ENCODE assay signal across 8 cellular contexts in the genomic region with DNA sequence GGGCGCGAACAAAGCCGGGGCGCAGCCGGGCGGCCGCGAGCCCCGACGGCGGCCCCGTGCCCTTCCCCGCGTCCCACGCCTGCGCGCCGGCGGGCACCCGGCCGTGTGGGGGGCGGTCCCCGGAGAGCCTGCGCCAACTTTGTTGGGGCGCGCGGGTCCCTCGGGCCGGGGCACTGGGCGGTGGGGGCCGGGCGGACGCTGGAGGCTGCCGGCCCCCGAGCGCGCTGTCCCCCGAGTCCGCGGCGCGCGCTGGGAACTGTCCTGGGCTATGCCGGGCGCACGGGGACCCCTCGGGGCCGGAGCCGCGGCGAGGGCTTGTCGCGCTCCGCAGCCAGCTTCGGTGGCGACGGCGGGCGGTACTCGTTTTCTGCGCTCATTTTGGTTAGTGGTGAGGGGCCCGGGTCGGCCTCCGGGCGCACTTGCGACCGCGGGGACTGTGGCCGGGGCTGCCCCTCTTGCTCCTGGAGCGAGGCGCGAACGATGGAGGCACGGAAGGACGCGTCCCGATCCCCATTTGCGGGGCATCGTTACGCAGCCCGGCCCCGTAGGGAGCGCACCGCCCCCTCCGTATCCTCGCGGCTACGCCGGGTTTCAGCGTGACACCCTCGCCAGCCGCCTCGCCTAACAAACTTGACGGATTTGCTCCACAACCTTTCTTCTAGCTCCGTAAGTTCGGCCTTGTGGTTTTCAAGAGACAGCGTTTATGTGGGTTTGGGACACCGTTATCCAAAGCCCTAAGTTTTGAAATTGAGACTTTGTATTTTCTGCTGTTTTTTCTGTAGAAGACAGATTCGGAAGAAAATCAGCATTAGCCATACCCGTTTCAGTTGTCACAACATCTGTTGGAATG. TPM values are rescaled to one million over a fixed set of nuclear protein-coding genes. Genes with fewer than 3 reads are reported as not detected.
DNase-seq lines count a peak whose midpoint lies in the region; ATAC-seq and TF ChIP-seq lines count a peak whose summit lies in the region.

No MANE protein-coding gene starts in this region.

- H3K27me3 ChIP-seq in Panc1 (ENCODE audit: control insufficient read depth, insufficient read depth, low read length) (no peaks in the 10 kb centered on the region), trophoblast cell (ENCODE audit: insufficient read depth, low read length) (no peaks in the 10 kb centered on the region)

- peak overlapping the region; percentile 52 for H4K91ac ChIP-seq in trophoblast cell (ENCODE audit: low read depth, low read length)

- H2AK5ac ChIP-seq in trophoblast cell (ENCODE audit: low read length), result no peak overlapping the region

- ATAC-seq in GM18502 (IDR thresholded peaks at IDR 0.05; ENCODE audit: poor library complexity, unreplicated experiment) (peak; percentile 33), HG03108 (IDR thresholded peaks at IDR 0.05; ENCODE audit: unreplicated experiment) (peak; percentile 9), Panc1 (peak; percentile 56), Right ventricle myocardium superior (ENCODE audit: poor library complexity) (peak; percentile 45)

- POLR2A ChIA-PET in Panc1 (lab: Charles Lee), result no interaction called here

- H3K27ac ChIP-seq in Panc1 (ENCODE audit: low read length) (peak overlapping the region; percentile 76), trophoblast cell (ENCODE audit: low read depth, low read length) (peak overlapping the region; percentile 86)

- peak overlapping the region; percentile 75 for H3K4me2 ChIP-seq in trophoblast cell (ENCODE audit: low read length)

- CTCF ChIA-PET in Panc1 (lab: Charles Lee), result interaction anchor here (0.7 kb wide), 1 partner anchor 78 kb away, joined by 3 read pairs; no protein-coding TSS in a partner anchor
- CTCF ChIA-PET in activated naive CD4-positive, alpha-beta T cell treated with anti-CD3 and anti-CD28 coated beads, Interleukin-2, amount 10 ng/mL, durations not matched to agents 7 days and 5 days (lab: Charles Lee), result no interaction called here

- intact Hi-C loops in Panc1 (cut with micrococcal nuclease; ENCODE audit: unreplicated experiment), result no loop called here
- intact Hi-C loops in Right ventricle myocardium superior (cut with DNase I), result no loop called here

- no peak overlapping the region for H3K23ac ChIP-seq in trophoblast cell (ENCODE audit: low read length)

- H3K14ac ChIP-seq in trophoblast cell (ENCODE audit: low read length), result peak overlapping the region; percentile 79

- H2AFZ ChIP-seq in trophoblast cell (ENCODE audit: insufficient read depth, low read length, poor library complexity), result peak overlapping the region; percentile 77

- H3K27me3 Mint-ChIP-seq in activated naive CD4-positive, alpha-beta T cell treated with anti-CD3 and anti-CD28 coated beads, Interleukin-2, amount 10 ng/mL, durations not matched to agents 7 days and 5 days, result no peaks in the 10 kb centered on the region

- peak overlapping the region; percentile 27 for H4K12ac ChIP-seq in trophoblast cell (ENCODE audit: low read depth, low read length)

- no TSS peak for BruUV-seq in Panc1 (replicated peaks; lab: Mats Ljungman, UMichigan)

- peaks cover 21% of the 10 kb centered on the region for H3K36me3 Mint-ChIP-seq in activated naive CD4-positive, alpha-beta T cell treated with anti-CD3 and anti-CD28 coated beads, Interleukin-2, amount 10 ng/mL, durations not matched to agents 7 days and 5 days

- H3K4me3 Mint-ChIP-seq in activated naive CD4-positive, alpha-beta T cell treated with anti-CD3 and anti-CD28 coated beads, Interleukin-2, amount 10 ng/mL, durations not matched to agents 7 days and 5 days, result peak overlapping the region; percentile 82

- H3K79me1 ChIP-seq in trophoblast cell (ENCODE audit: low read length), result peaks cover 7% of the 10 kb centered on the region

- H3K9me3 ChIP-seq in Panc1 (ENCODE audit: control insufficient read depth, insufficient read depth, low read depth, low read length), result no peaks in the 10 kb centered on the region
- peaks cover 4% of the 10 kb centered on the region for H3K9me3 ChIP-seq in trophoblast cell (ENCODE audit: insufficient read depth, low read depth, low read length)

- in situ Hi-C loops in ACHN (cut with HindIII; ENCODE audit: low pct_ligation_motif_present, low pct_unique_long_range_greater_than_20kb, low sequenced_read_pairs), result no loop called here
- in situ Hi-C loops in Panc1 (cut with HindIII; ENCODE audit: low pct_unique_long_range_greater_than_20kb, low sequenced_read_pairs), result no loop called here

- H3K4me3 ChIP-seq in Panc1 (ENCODE audit: low read depth in 2 of 2, low read length in 2 of 2), result peak overlapping the region; percentile 61 to 64
- H3K4me3 ChIP-seq in trophoblast cell (ENCODE audit: low read depth, low read length), result peak overlapping the region; percentile 93

- H2BK5ac ChIP-seq in trophoblast cell (ENCODE audit: low read depth, low read length, poor library complexity), result peak overlapping the region; percentile 35

- peak overlapping the region; percentile 93 for H3K4ac ChIP-seq in trophoblast cell (ENCODE audit: low read depth, low read length)

- peak overlapping the region; percentile 59 for H4K8ac ChIP-seq in trophoblast cell (ENCODE audit: low read depth, low read length)

- H3K18ac ChIP-seq in trophoblast cell (ENCODE audit: low read length), result peak overlapping the region; percentile 92

- H3K79me2 ChIP-seq in trophoblast cell (ENCODE audit: control insufficient read depth, insufficient read depth, low read length, poor library complexity), result peaks cover 53% of the 10 kb centered on the region

- no peak for TF ChIP-seq CTCF in Panc1 (IDR thresholded peaks at IDR 0.05)

- peaks cover 29% of the 10 kb centered on the region for H3K4me1 ChIP-seq in Panc1 (ENCODE audit: control insufficient read depth, insufficient read depth, low read length)
- peaks cover 9 to 22% of the 10 kb centered on the region in 2 experiments for H3K4me1 ChIP-seq in trophoblast cell (ENCODE audit: control insufficient read depth in 1 of 2, insufficient read depth in 2 of 2, low read length in 2 of 2)

- DNase-seq in ACHN (peak; percentile 59), Panc1 (ENCODE audit: low read depth, low spot score) (no peak), Right ventricle myocardium superior (peak; percentile 79), trophoblast cell (peak; percentile 40 to 69), cerebellar nuclear complex (lab: John Stamatoyannopoulos, UW) (no peak)
- peak; percentile 69 for DNase-seq in activated naive CD4-positive, alpha-beta T cell treated with anti-CD3 and anti-CD28 coated beads, Interleukin-2, amount 10 ng/mL, durations not matched to agents 7 days and 5 days

- H3K36me3 ChIP-seq in Panc1 (ENCODE audit: control insufficient read depth, insufficient read depth, low read length), result peaks cover 12% of the 10 kb centered on the region
- peaks cover 18 to 32% of the 10 kb centered on the region in 2 experiments for H3K36me3 ChIP-seq in trophoblast cell (ENCODE audit: control insufficient read depth in 1 of 2, insufficient read depth in 2 of 2, low read length in 2 of 2)

- H2BK120ac ChIP-seq in trophoblast cell (ENCODE audit: insufficient read depth, low read length, poor library complexity), result peak overlapping the region; percentile 27

- H3K9ac ChIP-seq in trophoblast cell (ENCODE audit: low read length), result peak overlapping the region; percentile 81

- no CpG with 5 or more reads among the region's 100 CpGs for WGBS in trophoblast cell (ENCODE audit: extremely low coverage, insufficient coverage, insufficient read length)

- H2BK12ac ChIP-seq in trophoblast cell (ENCODE audit: low read length), result no peak overlapping the region

- peaks cover 44% of the 10 kb centered on the region for H3K4me1 Mint-ChIP-seq in activated naive CD4-positive, alpha-beta T cell treated with anti-CD3 and anti-CD28 coated beads, Interleukin-2, amount 10 ng/mL, durations not matched to agents 7 days and 5 days

- H3K27ac Mint-ChIP-seq in activated naive CD4-positive, alpha-beta T cell treated with anti-CD3 and anti-CD28 coated beads, Interleukin-2, amount 10 ng/mL, durations not matched to agents 7 days and 5 days, result peak overlapping the region; percentile 90

- no peaks in the 10 kb centered on the region for H3K9me3 Mint-ChIP-seq in activated naive CD4-positive, alpha-beta T cell treated with anti-CD3 and anti-CD28 coated beads, Interleukin-2, amount 10 ng/mL, durations not matched to agents 7 days and 5 days

RNA-seq across cellular contexts. Expression of gene SS18L1, which starts 0.6 kb away (rescaled TPM):
- total RNA-seq in Panc1 (2021; ENCODE audit: unreplicated experiment) (21.6 TPM), Right ventricle myocardium superior (8.9 TPM)
- polyA plus RNA-seq in Panc1 (2012; ENCODE audit: insufficient read length), result 23.7 TPM
- polyA plus RNA-seq in trophoblast cell (2013), result 11.5 and 12.4 TPM in 2 replicates

RNA-seq across cellular contexts. Expression of gene PSMA7, which starts 1.0 kb away (rescaled TPM):
- total RNA-seq in Panc1 (2021; ENCODE audit: unreplicated experiment) (402 TPM), Right ventricle myocardium superior (239 TPM)
- polyA plus RNA-seq in Panc1 (2012; ENCODE audit: insufficient read length), result 469 TPM
- polyA plus RNA-seq in trophoblast cell (2013), result 323 and 344 TPM in 2 replicates

RNA-seq across cellular contexts. Expression of gene LSM14B, which starts 21.9 kb away (rescaled TPM):
- total RNA-seq in Panc1 (2021; ENCODE audit: unreplicated experiment) (52.2 TPM), Right ventricle myocardium superior (51.7 TPM)
- polyA plus RNA-seq in Panc1 (2012; ENCODE audit: insufficient read length), result 50.1 TPM
- 38.6 and 39.1 TPM in 2 replicates for polyA plus RNA-seq in trophoblast cell (2013)

RNA-seq across cellular contexts. Expression of gene MTG2, which starts 38.6 kb away (rescaled TPM):
- total RNA-seq in Panc1 (2021; ENCODE audit: unreplicated experiment) (56.8 TPM), Right ventricle myocardium superior (20.8 TPM)
- polyA plus RNA-seq in Panc1 (2012; ENCODE audit: insufficient read length), result 52.9 TPM
- 25.9 and 27.2 TPM in 2 replicates for polyA plus RNA-seq in trophoblast cell (2013)

Comparison
In these comparisons a context has a peak if more than half of its experiments do, and no peak if none do; other contexts are left out.
1. DNase-seq: peak in ACHN (single experiment), activated naive CD4-positive, alpha-beta T cell treated with anti-CD3 and anti-CD28 coated beads, Interleukin-2, amount 10 ng/mL, durations not matched to agents 7 days and 5 days (single experiment), Right ventricle myocardium superior (single experiment) and trophoblast cell (2 of 2); none in Panc1 (single experiment) and cerebellar nuclear complex (0 of 2).
2. Peak in every context shown above with its lines, with median percentiles within 50 percentile points of each other: ATAC-seq.